In genomic region chr4:94442251-94442650, GRCh38 we compare ENCODE assay signal across 23 cellular contexts. TPM values are rescaled to one million over a fixed set of nuclear protein-coding genes. Genes with fewer than 3 reads are reported as not detected.
A peak's percentile ranks its signal among the peaks of the same experiment; 100 is the strongest.
DNase-seq lines count a peak whose midpoint lies in the region; ATAC-seq and TF ChIP-seq lines count a peak whose summit lies in the region.
"Had no signal": no experiment of that assay in that cellular context is flagged by ENCODE, and none has a peak within 500 bp of the region (broad histone marks: within the 10 kb centered on the region; RNA-seq: fewer than 3 reads in every experiment).

No MANE protein-coding gene starts in this region.

- no peak for ATAC-seq in GM21381 (IDR thresholded peaks at IDR 0.05; ENCODE audit: unreplicated experiment)
- ATAC-seq: activated CD8-positive, alpha-beta memory T cell treated with anti-CD3 and anti-CD28 coated beads, Interleukin-2, amount 10 ng/mL, durations not matched to agents 7 days and 5 days; natural killer cell treated with Interleukin-12 subunit alpha and Interleukin-12 subunit beta and Interleukin-15 and Interleukin-18, amount 100 ng/mL, for 72 hours; SK-N-SH treated with all-trans-retinoic acid at 6 μM for 48 hours had no signal

- H3K27ac ChIP-seq in HEK293 (ENCODE audit: extremely low read depth, low read depth, low read length): no peak overlapping the region
- H3K27ac ChIP-seq in ascending aorta: peak overlapping the region; percentile 69 to 70
- peak overlapping the region; percentile 66 for H3K27ac ChIP-seq in left ventricle myocardium inferior (replicated peaks)
- H3K27ac ChIP-seq in skeletal muscle tissue (ENCODE audit: low read depth, low read length): peak overlapping the region; percentile 74
- H3K27ac ChIP-seq: KMS-11, ovary, right lobe of liver, VCaP had no signal

- TF ChIP-seq CTCF in HEK293 (tag by site-specific recombination; IDR thresholded peaks at IDR 0.05) (no peak), ascending aorta (IDR thresholded peaks at IDR 0.05) (no peak), left ventricle myocardium inferior (IDR thresholded peaks at IDR 0.05; ENCODE audit: borderline replicate concordance) (no peak)

- H3K27me3 ChIP-seq in ascending aorta (no peaks in the 10 kb centered on the region), left ventricle myocardium inferior (ENCODE audit: low read depth) (no peaks in the 10 kb centered on the region), skeletal muscle tissue (ENCODE audit: control insufficient read depth in 3 of 3, insufficient read depth in 3 of 3, low read length in 3 of 3) (no peaks in the 10 kb centered on the region)
- H3K27me3 ChIP-seq: ovary, right lobe of liver had no signal

- H3K9me3 ChIP-seq in HEK293 (ENCODE audit: control insufficient read depth, insufficient read depth, low read depth, low read length) (no peaks in the 10 kb centered on the region), ascending aorta (no peaks in the 10 kb centered on the region), left ventricle myocardium inferior (replicated peaks) (no peaks in the 10 kb centered on the region), skeletal muscle tissue (ENCODE audit: control insufficient read depth in 3 of 3, low read length in 3 of 3) (no peaks in the 10 kb centered on the region)
- H3K9me3 ChIP-seq: ovary, right lobe of liver had no signal

- no peaks in the 10 kb centered on the region for H3K36me3 ChIP-seq in HEK293 (ENCODE audit: control insufficient read depth in 2 of 2, insufficient read depth in 1 of 2, low read length in 2 of 2)
- H3K36me3 ChIP-seq in ascending aorta: no peaks in the 10 kb centered on the region
- H3K36me3 ChIP-seq in left ventricle myocardium inferior: no peaks in the 10 kb centered on the region
- H3K36me3 ChIP-seq in skeletal muscle tissue (ENCODE audit: control insufficient read depth in 3 of 3, insufficient read depth in 3 of 3, low read length in 3 of 3): no peaks in the 10 kb centered on the region
- H3K36me3 ChIP-seq: ovary, right lobe of liver had no signal

- DNase-seq in ascending aorta (ENCODE audit: low spot score in 2 of 2): no peak
- no peak for DNase-seq in left ventricle myocardium inferior
- DNase-seq in activated naive CD4-positive, alpha-beta T cell (lab: John Stamatoyannopoulos, UW): no peak
- DNase-seq in mucosa of gallbladder (ENCODE audit: low spot score): no peak
- DNase-seq: activated CD4-positive, alpha-beta T cell treated with anti-CD3 and anti-CD28 coated beads for 48 hours; activated CD8-positive, alpha-beta memory T cell treated with anti-CD3 and anti-CD28 coated beads, Interleukin-2, amount 10 ng/mL, durations not matched to agents 7 days and 5 days; activated naive CD4-positive, alpha-beta T cell treated with anti-CD3 and anti-CD28 coated beads, Interleukin-2, amount 50 U/mL, for 16 hours; aorta; caudate nucleus; CD4-positive, CD25-positive, alpha-beta regulatory T cell; DMS153; GOT3; NCI-H526; ovary; right lobe of liver; T-helper 2 cell had no signal

- peak overlapping the region; percentile 40 to 65 (median 50) for H3K9ac ChIP-seq in skeletal muscle tissue (ENCODE audit: low read depth in 1 of 3, low read length in 3 of 3)
- H3K9ac ChIP-seq: KMS-11 had no signal

- POLR2A ChIA-PET in HEK293 (lab: Yijun Ruan, JAX): no interaction called here

- H3K4me1 ChIP-seq in HEK293 (ENCODE audit: control insufficient read depth, insufficient read depth, low read length): no peaks in the 10 kb centered on the region
- peaks cover 9 to 27% of the 10 kb centered on the region in 2 donors for H3K4me1 ChIP-seq in ascending aorta
- H3K4me1 ChIP-seq in left ventricle myocardium inferior: no peaks in the 10 kb centered on the region
- peaks cover 0 to 6% (median 6%) of the 10 kb centered on the region in 3 donors for H3K4me1 ChIP-seq in skeletal muscle tissue (ENCODE audit: control insufficient read depth in 3 of 3, insufficient read depth in 3 of 3, low read length in 3 of 3)
- H3K4me1 ChIP-seq: right lobe of liver had no signal

- intact Hi-C loops in ascending aorta (cut with DNase I) (no loop called here), left ventricle myocardium inferior (cut with micrococcal nuclease) (no loop called here)

- CTCF ChIA-PET in HEK293 (lab: Yijun Ruan, JAX): no interaction called here

- H3K4me3 ChIP-seq in HEK293 (ENCODE audit: low read depth, low read length): no peak overlapping the region
- H3K4me3 ChIP-seq in ascending aorta: no peak overlapping the region
- peak overlapping the region; percentile 29 for H3K4me3 ChIP-seq in left ventricle myocardium inferior
- peak overlapping the region in 1 of 3 donors; percentile 24 for H3K4me3 ChIP-seq in skeletal muscle tissue (ENCODE audit: low read length in 3 of 3)
- H3K4me3 ChIP-seq: ovary, right lobe of liver had no signal

TF ChIP-seq in HEK293, 187 proteins besides CTCF, POLR2A, EP300 and RAD21:
- TF ChIP-seq ZFP69B (tag by site-specific recombination; IDR thresholded peaks at IDR 0.05) (no peak), ZNF530 (tag by site-specific recombination; IDR thresholded peaks at IDR 0.05; ENCODE audit: low read depth) (no peak), ZNF146 (tag by site-specific recombination; IDR thresholded peaks at IDR 0.05) (no peak), PATZ1 (tag by site-specific recombination; IDR thresholded peaks at IDR 0.05) (no peak), GLIS2 (tag by site-specific recombination; IDR thresholded peaks at IDR 0.05) (no peak), ZBTB17 (tag by site-specific recombination; IDR thresholded peaks at IDR 0.05) (peak; percentile 74), MZF1 (tag by site-specific recombination; IDR thresholded peaks at IDR 0.05; ENCODE audit: borderline replicate concordance) (peak; percentile 16; the same call in 1 of the 2 replicates), GLIS1 (tag by site-specific recombination; IDR thresholded peaks at IDR 0.05) (no peak), ZNF785 (tag by site-specific recombination; IDR thresholded peaks at IDR 0.05) (no peak)
- TF ChIP-seq, protein P1, sequence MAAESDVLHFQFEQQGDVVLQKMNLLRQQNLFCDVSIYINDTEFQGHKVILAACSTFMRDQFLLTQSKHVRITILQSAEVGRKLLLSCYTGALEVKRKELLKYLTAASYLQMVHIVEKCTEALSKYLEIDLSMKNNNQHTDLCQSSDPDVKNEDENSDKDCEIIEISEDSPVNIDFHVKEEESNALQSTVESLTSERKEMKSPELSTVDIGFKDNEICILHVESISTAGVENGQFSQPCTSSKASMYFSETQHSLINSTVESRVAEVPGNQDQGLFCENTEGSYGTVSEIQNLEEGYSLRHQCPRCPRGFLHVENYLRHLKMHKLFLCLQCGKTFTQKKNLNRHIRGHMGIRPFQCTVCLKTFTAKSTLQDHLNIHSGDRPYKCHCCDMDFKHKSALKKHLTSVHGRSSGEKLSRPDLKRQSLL (tag by site-specific recombination; IDR thresholded peaks at IDR 0.05): no peak
- TF ChIP-seq, protein P2, sequence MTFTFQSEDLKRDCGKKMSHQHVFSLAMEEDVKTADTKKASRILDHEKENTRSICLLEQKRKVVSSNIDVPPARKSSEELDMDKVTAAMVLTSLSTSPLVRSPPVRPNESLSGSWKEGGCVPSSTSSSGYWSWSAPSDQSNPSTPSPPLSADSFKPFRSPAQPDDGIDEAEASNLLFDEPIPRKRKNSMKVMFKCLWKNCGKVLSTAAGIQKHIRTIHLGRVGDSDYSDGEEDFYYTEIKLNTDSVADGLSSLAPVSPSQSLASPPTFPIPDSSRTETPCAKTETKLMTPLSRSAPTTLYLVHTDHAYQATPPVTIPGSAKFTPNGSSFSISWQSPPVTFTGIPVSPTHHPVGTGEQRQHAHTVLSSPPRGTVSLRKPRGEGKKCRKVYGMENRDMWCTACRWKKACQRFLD (tag by site-specific recombination; IDR thresholded peaks at IDR 0.05): no peak

RNA-seq across cellular contexts. Expression of gene PDLIM5, which starts 9.5 kb away (rescaled TPM):
- total RNA-seq in ascending aorta (103 TPM), left ventricle myocardium inferior (982 TPM), skeletal muscle tissue (311 TPM), mucosa of gallbladder (154 TPM)
